Comparison of ENCODE assay signal across 1 cellular context in the genomic region with DNA sequence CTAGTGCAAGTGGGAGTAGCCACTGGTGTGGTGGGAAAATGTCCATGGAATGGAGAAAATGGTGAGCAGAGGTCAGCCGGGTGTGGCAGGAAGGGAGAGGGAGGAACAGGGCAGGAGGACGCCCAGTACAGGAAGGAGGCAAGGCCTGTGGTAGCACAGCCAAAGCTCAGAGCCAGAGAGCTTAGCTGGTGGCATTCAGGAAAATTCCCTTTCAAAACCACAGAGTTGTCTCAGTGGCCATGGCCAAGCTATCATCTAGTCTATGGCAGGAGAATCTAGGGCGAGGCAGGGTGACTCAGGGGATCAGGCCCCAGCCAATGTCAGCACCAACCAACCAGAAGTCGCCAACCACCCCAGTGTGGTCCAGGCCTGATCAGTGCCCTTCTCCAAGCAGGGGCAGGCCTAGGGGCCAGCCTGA.
TF ChIP-seq lines count a peak whose summit lies in the region.

No MANE protein-coding gene starts in this region.

TF ChIP-seq in SK-N-SH, 30 proteins besides CTCF, POLR2A, EP300 and RAD21 (continued from another document):
- TF ChIP-seq, protein P1, sequence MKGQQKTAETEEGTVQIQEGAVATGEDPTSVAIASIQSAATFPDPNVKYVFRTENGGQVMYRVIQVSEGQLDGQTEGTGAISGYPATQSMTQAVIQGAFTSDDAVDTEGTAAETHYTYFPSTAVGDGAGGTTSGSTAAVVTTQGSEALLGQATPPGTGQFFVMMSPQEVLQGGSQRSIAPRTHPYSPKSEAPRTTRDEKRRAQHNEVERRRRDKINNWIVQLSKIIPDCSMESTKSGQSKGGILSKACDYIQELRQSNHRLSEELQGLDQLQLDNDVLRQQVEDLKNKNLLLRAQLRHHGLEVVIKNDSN (IDR thresholded peaks at IDR 0.05; ENCODE audit: borderline replicate concordance, low read depth) = no peak
- no peak for TF ChIP-seq SIN3A (IDR thresholded peaks at IDR 0.05; ENCODE audit: borderline replicate concordance, low read depth, low read length)
